Comparison of ENCODE assay signal across 8 cellular contexts in genomic region chrX:137565921-137566745, GRCh38.
A peak's percentile ranks its signal among the peaks of the same experiment; 100 is the strongest.
DNase-seq lines count a peak whose midpoint lies in the region; ATAC-seq lines count a peak whose summit lies in the region.

Gene ZIC3 (plus strand): TSS chrX:137566127. CDS start chrX:137566692, 565 bp downstream.

- ATAC-seq in GM18520 (IDR thresholded peaks at IDR 0.05; ENCODE audit: unreplicated experiment), result no peak

- H3K4me3 ChIP-seq in skeletal muscle cell (ENCODE audit: low read depth, low read length), result peak within 1 kb of the TSS; percentile 46

- peak; percentile 40 for DNase-seq in stimulated activated CD4-positive, alpha-beta T cell treated with anti-CD3 and anti-CD28 coated beads, Interleukin-1b, Interleukin-23, amount 100 ng/mL, for 48 hours
- no peak for DNase-seq in stimulated activated CD4-positive, alpha-beta T cell treated with anti-CD3 and anti-CD28 coated beads, Interleukin-4, amount 100 ng/mL, for 24 hours
- peak; percentile 69 for DNase-seq in astrocyte of the hippocampus (ENCODE audit: low read depth, low spot score)
- DNase-seq in iPS-NIHi7 (ENCODE audit: extremely low spot score), result peak; percentile 92
- DNase-seq in skeletal muscle cell (ENCODE audit: low read depth), result no peak
- DNase-seq in NCI-H526 treated with DMSO at 0.1 percent for 48 hours (lab: John Stamatoyannopoulos, UW), result no peak
- no peak for DNase-seq in RKO (ENCODE audit: low spot score)

Comparison
In these comparisons a context has a peak if more than half of its experiments do, and no peak if none do; other contexts are left out.
1. DNase-seq: peak in stimulated activated CD4-positive, alpha-beta T cell treated with anti-CD3 and anti-CD28 coated beads, Interleukin-1b, Interleukin-23, amount 100 ng/mL, for 48 hours (single experiment), astrocyte of the hippocampus (single experiment) and iPS-NIHi7 (single experiment); none in stimulated activated CD4-positive, alpha-beta T cell treated with anti-CD3 and anti-CD28 coated beads, Interleukin-4, amount 100 ng/mL, for 24 hours (single experiment), skeletal muscle cell (single experiment), NCI-H526 treated with DMSO at 0.1 percent for 48 hours (single experiment) and RKO (single experiment).